In the genomic region with DNA sequence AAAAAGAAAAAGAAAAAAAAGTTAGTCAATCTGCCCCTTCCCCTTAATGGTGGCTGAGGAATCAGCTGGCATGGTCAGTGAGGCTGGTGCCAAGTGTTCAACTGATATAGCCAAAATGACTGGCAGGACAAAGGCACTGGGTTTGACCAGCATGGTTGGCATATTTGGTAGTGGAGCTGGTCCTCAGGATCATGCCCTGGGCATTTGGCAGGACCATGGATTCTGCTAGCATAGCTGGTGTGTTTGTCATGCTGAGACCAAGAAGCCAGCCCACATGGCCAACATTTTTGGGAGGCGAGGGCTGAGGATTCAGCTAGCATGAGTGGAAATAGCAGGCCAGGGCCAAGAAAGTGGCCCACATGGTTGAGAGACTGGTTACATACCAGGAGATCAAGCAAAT, we compare ENCODE assay signal across 19 cellular contexts.
DNase-seq lines count a peak whose midpoint lies in the region; ATAC-seq and TF ChIP-seq lines count a peak whose summit lies in the region.
"Had no signal": no experiment of that assay in that cellular context is flagged by ENCODE, and none has a peak within 500 bp of the region (broad histone marks: within the 10 kb centered on the region; RNA-seq: fewer than 3 reads in every experiment).

No MANE protein-coding gene starts in this region.

- H3K4me3 ChIP-seq in right cardiac atrium (ENCODE audit: low read length): no peak overlapping the region
- no peak overlapping the region for H3K4me3 ChIP-seq in adipocyte (ENCODE audit: low read length)
- no peak overlapping the region for H3K4me3 ChIP-seq in foreskin fibroblast (ENCODE audit: low read depth in 1 of 2, low read length in 2 of 2)
- no peak overlapping the region for H3K4me3 ChIP-seq in aorta (ENCODE audit: low read length in 2 of 2)
- H3K4me3 ChIP-seq: suprapubic skin had no signal

- H3K36me3 ChIP-seq in adipocyte (ENCODE audit: control insufficient read depth, insufficient read depth, low read length, severe bottlenecking) (no peaks in the 10 kb centered on the region), aorta (ENCODE audit: control insufficient read depth in 1 of 2, insufficient read depth in 2 of 2, low read length in 1 of 2) (no peaks in the 10 kb centered on the region)

- H3K27me3 ChIP-seq in right cardiac atrium (ENCODE audit: control insufficient read depth, insufficient read depth) (no peaks in the 10 kb centered on the region), adipocyte (replicated peaks; ENCODE audit: control insufficient read depth, insufficient read depth, low read length) (no peaks in the 10 kb centered on the region), aorta (ENCODE audit: control insufficient read depth in 1 of 2, insufficient read depth in 2 of 2, low read length in 1 of 2) (no peaks in the 10 kb centered on the region)
- H3K27me3 ChIP-seq: suprapubic skin had no signal

- peaks cover 4% of the 10 kb centered on the region for H3K4me1 ChIP-seq in right cardiac atrium (ENCODE audit: control insufficient read depth, insufficient read depth, low read length)
- peaks cover 19% of the 10 kb centered on the region for H3K4me1 ChIP-seq in adipocyte (ENCODE audit: control insufficient read depth, insufficient read depth, low read length)
- H3K4me1 ChIP-seq in aorta (ENCODE audit: control insufficient read depth in 1 of 2, insufficient read depth in 2 of 2, low read length in 2 of 2): no peaks in the 10 kb centered on the region

- TF ChIP-seq CTCF in foreskin fibroblast (IDR thresholded peaks at IDR 0.05; ENCODE audit: low read depth, low read length): no peak

- intact Hi-C loops in Right ventricle myocardium superior (cut with DNase I): no loop called here
- intact Hi-C loops in right cardiac atrium (cut with DNase I): no loop called here
- intact Hi-C loops in aorta (cut with DNase I): loop anchor here in 1 of 2 donors (2.0 kb wide), 1 partner anchor 17 kb away; no protein-coding TSS in a partner anchor

- H3K27ac ChIP-seq in right cardiac atrium (ENCODE audit: low read length) (no peak overlapping the region), aorta (ENCODE audit: low read depth in 1 of 2, low read length in 2 of 2) (peak overlapping the region in 1 of 2 donors; percentile 40)
- H3K27ac ChIP-seq: 22Rv1, suprapubic skin had no signal

- WGBS in right cardiac atrium: 73% methylated on average over 1 of the region's 1 CpG
- WGBS in aorta, 2 donors: 5 to 7% methylated on average over 1 of the region's 1 CpG

- ATAC-seq in Right ventricle myocardium superior (ENCODE audit: poor library complexity): peak; percentile 40
- ATAC-seq in right cardiac atrium: no peak
- peak; percentile 77 for ATAC-seq in aorta (ENCODE audit: low FRiP score)
- no peak for ATAC-seq in GM18502 (IDR thresholded peaks at IDR 0.05; ENCODE audit: poor library complexity, unreplicated experiment)
- ATAC-seq: HCT116; left colon; natural killer cell treated with Interleukin-12 subunit alpha and Interleukin-12 subunit beta and Interleukin-15 and Interleukin-18, amount 100 ng/mL, for 72 hours; sciatic nerve had no signal

- H3K9me3 ChIP-seq in right cardiac atrium (ENCODE audit: control insufficient read depth, low read length): no peaks in the 10 kb centered on the region
- peaks cover 5% of the 10 kb centered on the region for H3K9me3 ChIP-seq in adipocyte (ENCODE audit: control insufficient read depth, low read length)
- H3K9me3 ChIP-seq in aorta (ENCODE audit: control insufficient read depth, low read length): no peaks in the 10 kb centered on the region
- H3K9me3 ChIP-seq: suprapubic skin had no signal

- H3K9ac ChIP-seq in adipocyte (ENCODE audit: low read length): no peak overlapping the region

- DNase-seq in Right ventricle myocardium superior (no peak), right cardiac atrium (no peak), adipocyte (ENCODE audit: low read depth) (peak; percentile 83), foreskin fibroblast (peak; percentile 95 to 97), aorta (peak; percentile 88 to 89), GM19238 (ENCODE audit: insufficient read length, low spot score) (no peak), DMS79 treated with DMSO at 0.1 percent for 48 hours (lab: John Stamatoyannopoulos, UW) (no peak)
- DNase-seq: activated CD4-positive, alpha-beta T cell treated with anti-CD3 and anti-CD28 coated beads, Interleukin-2, amount 50 U/mL, for 4 hours; activated gamma-delta T cell; KBM-7; left colon; NCI-H2081 treated with DMSO at 0.1 percent for 48 hours; T-helper 2 cell had no signal

Comparison
In these comparisons a context has a peak if more than half of its experiments do, and no peak if none do; other contexts are left out.
1. ATAC-seq: peak in Right ventricle myocardium superior (single experiment) and aorta (single experiment); none in right cardiac atrium (0 of 2) and GM18502 (single experiment).
2. DNase-seq: peak in adipocyte (single experiment), foreskin fibroblast (2 of 2) and aorta (2 of 2); none in Right ventricle myocardium superior (single experiment), right cardiac atrium (0 of 3), GM19238 (single experiment) and DMS79 treated with DMSO at 0.1 percent for 48 hours (single experiment).